1 cellular context compared by ENCODE assay signal in the genomic region with DNA sequence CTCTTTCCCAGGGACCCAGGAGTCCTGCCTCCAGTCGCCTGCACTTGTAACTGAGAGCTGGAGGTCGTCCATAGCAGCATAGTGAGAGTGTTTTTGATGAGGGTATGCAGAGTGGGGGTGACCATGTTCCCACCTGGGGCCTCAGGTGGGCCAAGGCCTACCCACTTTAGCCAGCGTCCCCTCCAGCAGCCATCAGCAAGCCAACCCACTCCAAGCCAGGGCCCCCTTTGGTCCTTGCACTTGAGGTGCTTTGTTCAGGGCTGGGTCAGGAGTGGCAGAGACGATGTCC.
TF ChIP-seq lines count a peak whose summit lies in the region.

No MANE protein-coding gene starts in this region.

TF ChIP-seq in H1, 55 proteins besides CTCF, POLR2A, EP300 and RAD21:
- TF ChIP-seq TBP (IDR thresholded peaks at IDR 0.05; ENCODE audit: low read depth, low read length) (no peak), SAP30 (IDR thresholded peaks at IDR 0.05; ENCODE audit: insufficient read depth, insufficient replicate concordance, low read length) (no peak), SP4 (IDR thresholded peaks at IDR 0.05; ENCODE audit: low read length) (no peak), PHF8 (conservative IDR thresholded peaks at IDR 0.05; ENCODE audit: low read depth, low read length) (no peak)
